In the genomic region with DNA sequence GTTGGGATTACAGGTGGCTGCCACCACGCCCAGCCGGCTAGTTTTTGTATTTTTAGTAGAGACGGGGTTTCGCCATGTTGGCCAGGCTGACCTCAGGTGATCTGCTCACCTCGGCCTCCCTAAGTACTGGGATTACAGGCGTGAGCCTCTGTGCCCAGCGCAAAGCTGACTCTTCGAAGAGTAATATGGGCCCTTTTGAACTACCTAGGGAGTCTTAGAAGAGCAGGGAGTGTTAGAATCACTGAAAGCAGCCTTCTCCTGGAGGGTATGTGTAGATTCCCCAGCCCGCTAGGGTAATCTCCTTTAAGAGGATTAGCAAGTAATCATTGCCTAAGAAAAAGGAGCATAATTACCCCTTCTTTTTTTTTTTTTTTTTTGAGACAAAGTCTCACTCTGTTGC, we compare ENCODE assay signal across 16 cellular contexts. TPM values are rescaled to one million over a fixed set of nuclear protein-coding genes. Genes with fewer than 3 reads are reported as not detected.
DNase-seq lines count a peak whose midpoint lies in the region; ATAC-seq and TF ChIP-seq lines count a peak whose summit lies in the region.
"Had no signal": no experiment of that assay in that cellular context is flagged by ENCODE, and none has a peak within 500 bp of the region (broad histone marks: within the 10 kb centered on the region; RNA-seq: fewer than 3 reads in every experiment).

No MANE protein-coding gene starts in this region.

- in situ Hi-C loops in gastrocnemius medialis (cut with MboI; ENCODE audit: low sequenced_read_pairs in 4 of 4): no loop called here

- DNase-seq in ELF-1 (ENCODE audit: low read depth, low spot score): peak; percentile 28
- DNase-seq in NCI-H82 treated with DMSO at 0.1 percent for 48 hours (lab: John Stamatoyannopoulos, UW; ENCODE audit: unreplicated experiment): peak; percentile 97
- DNase-seq in esophagus muscularis mucosa (ENCODE audit: extremely low spot score): peak; percentile 10
- peak in 1 of 2 donors; percentile 29 for DNase-seq in gastrocnemius medialis
- no peak for DNase-seq in LoVo (ENCODE audit: low spot score)
- DNase-seq: DMS79, NCI-H1417, NCI-H1694 treated with DMSO at 0.1 percent for 48 hours, NCI-H2081 treated with DMSO at 0.1 percent for 48 hours, NCI-H2171 treated with DMSO at 0.1 percent for 48 hours, NCI-H69, SHP77 treated with DMSO at 0.1 percent for 48 hours had no signal

- no peak overlapping the region for H3K27ac ChIP-seq in esophagus muscularis mucosa (replicated peaks in 1 of 4)
- H3K27ac ChIP-seq in gastrocnemius medialis: peak overlapping the region; percentile 60 to 90 (median 66)
- H3K27ac ChIP-seq: RWPE1, SK-N-MC had no signal

- H3K4me3 ChIP-seq in esophagus muscularis mucosa (no peak overlapping the region), gastrocnemius medialis (no peak overlapping the region)
- H3K4me3 ChIP-seq: SK-N-MC had no signal

- no peak for TF ChIP-seq EP300 in esophagus muscularis mucosa (IDR thresholded peaks at IDR 0.05)

- no peak for ATAC-seq in gastrocnemius medialis
- no peak for ATAC-seq in GM21360 (IDR thresholded peaks at IDR 0.05; ENCODE audit: unreplicated experiment)
- ATAC-seq in HG03159 (IDR thresholded peaks at IDR 0.05; ENCODE audit: unreplicated experiment): no peak

- TF ChIP-seq CTCF in esophagus muscularis mucosa (IDR thresholded peaks at IDR 0.05): no peak
- no peak for TF ChIP-seq CTCF in gastrocnemius medialis (IDR thresholded peaks at IDR 0.05 in 4 of 5, conservative IDR thresholded peaks at IDR 0.05 in 1 of 5)

- TF ChIP-seq POLR2A in esophagus muscularis mucosa (IDR thresholded peaks at IDR 0.05; ENCODE audit: low read depth) (no peak), gastrocnemius medialis (IDR thresholded peaks at IDR 0.05) (no peak)

- WGBS in esophagus muscularis mucosa: 86% methylated on average over 9 of the region's 9 CpGs

- no peaks in the 10 kb centered on the region for H3K9me3 ChIP-seq in esophagus muscularis mucosa
- no peaks in the 10 kb centered on the region for H3K9me3 ChIP-seq in gastrocnemius medialis

- H3K36me3 ChIP-seq in esophagus muscularis mucosa (no peaks in the 10 kb centered on the region), gastrocnemius medialis (no peaks in the 10 kb centered on the region)

- intact Hi-C loops in esophagus muscularis mucosa (cut with DNase I): no loop called here
- intact Hi-C loops in gastrocnemius medialis (cut with DNase I; ENCODE audit: low total_unique reads): no loop called here

- H3K4me1 ChIP-seq in esophagus muscularis mucosa (peaks cover 0 to 2% (median under 1%) of the 10 kb centered on the region in 4 donors), gastrocnemius medialis (peaks cover 12 to 43% of the 10 kb centered on the region in 2 donors)

- no peaks in the 10 kb centered on the region for H3K27me3 ChIP-seq in esophagus muscularis mucosa
- no peaks in the 10 kb centered on the region for H3K27me3 ChIP-seq in gastrocnemius medialis

RNA-seq across cellular contexts. Expression of a gene that starts 6.5 kb away (rescaled TPM):
- total RNA-seq in esophagus muscularis mucosa (10 to 100 TPM; 44.9 to 78.3 (median 68.5) TPM), gastrocnemius medialis (100 to 1,000 TPM; 110 to 195 (median 162) TPM)

RNA-seq across cellular contexts. Expression of a gene that starts 46.5 kb away (rescaled TPM):
- 10 to 100 TPM in 2 of 4 donors, 1 to 10 TPM in 2; 6.0 to 14.1 (median 10.7) TPM for total RNA-seq in esophagus muscularis mucosa
- total RNA-seq in gastrocnemius medialis: 10 to 100 TPM in 1 of 4 donors, 1 to 10 TPM in 3; 5.6 to 11.7 (median 7.1) TPM

Comparison
In these comparisons a context has a peak if more than half of its experiments do, and no peak if none do; other contexts are left out.
1. H3K27ac ChIP-seq: peak in gastrocnemius medialis (4 of 4); none in esophagus muscularis mucosa (0 of 4).